ENCODE assay signal across 8 cellular contexts in genomic region chr17:78924481-78925151, GRCh38. TPM values are rescaled to one million over a fixed set of nuclear protein-coding genes. Genes with fewer than 3 reads are reported as not detected.
DNase-seq lines count a peak whose midpoint lies in the region; ATAC-seq and TF ChIP-seq lines count a peak whose summit lies in the region.

No MANE protein-coding gene starts in this region.

- in situ Hi-C loops in GM13977 (cut with MboI; ENCODE audit: low pct_unique_long_range_greater_than_20kb, low sequenced_read_pairs, unreplicated experiment), result no loop called here

- CTCF ChIA-PET in activated CD8-positive, alpha-beta memory T cell treated with anti-CD3 and anti-CD28 coated beads, Interleukin-2, amount 10 ng/mL, durations not matched to agents 7 days and 5 days (lab: Charles Lee), result interaction anchor here (0.8 to 2.2 kb wide), 2 partner anchors 19 to 47 kb away, joined by 3 to 6 read pairs; no protein-coding TSS in a partner anchor

- H3K4me1 ChIP-seq in spleen, result peaks cover 21 to 69% (median 57%) of the 10 kb centered on the region in 6 donors

- 1 to 2% (median 1%) methylated on average over 33 to 64 of the region's 64 CpGs for WGBS in spleen, 5 donors

- no peaks in the 10 kb centered on the region for H3K9me3 Mint-ChIP-seq in activated CD8-positive, alpha-beta memory T cell treated with anti-CD3 and anti-CD28 coated beads, Interleukin-2, amount 10 ng/mL, durations not matched to agents 7 days and 5 days (ENCODE audit: low read depth)
- no peaks in the 10 kb centered on the region for H3K9me3 Mint-ChIP-seq in activated T-helper 17 cell treated with anti-CD3 and anti-CD28 coated beads, Interleukin-2, amount 50 U/mL, for 72 hours

- intact Hi-C loops in spleen (cut with DNase I; ENCODE audit: low total_unique reads), result loop anchor here (10.0 kb wide), 1 partner anchor 50 kb away; no protein-coding TSS in a partner anchor

- H3K4me3 ChIP-seq in iPS-11a (ENCODE audit: low read depth, low read length) (peak overlapping the region; percentile 56), spleen (peak overlapping the region; percentile 56 to 86 (median 70))

- peaks cover 45% of the 10 kb centered on the region for H3K27me3 Mint-ChIP-seq in activated CD8-positive, alpha-beta memory T cell treated with anti-CD3 and anti-CD28 coated beads, Interleukin-2, amount 10 ng/mL, durations not matched to agents 7 days and 5 days
- peaks cover 4% of the 10 kb centered on the region for H3K27me3 Mint-ChIP-seq in activated T-helper 17 cell treated with anti-CD3 and anti-CD28 coated beads, Interleukin-2, amount 50 U/mL, for 72 hours

- DNase-seq in activated CD8-positive, alpha-beta memory T cell treated with anti-CD3 and anti-CD28 coated beads, Interleukin-2, amount 10 ng/mL, durations not matched to agents 7 days and 5 days, result no peak
- DNase-seq in activated CD8-positive, alpha-beta memory T cell treated with anti-CD3 and anti-CD28 coated beads for 24 hours, result no peak
- DNase-seq in spleen (peak; percentile 85), occipital lobe (lab: John Stamatoyannopoulos, UW) (no peak), GM13977 (ENCODE audit: low spot score) (no peak)
- DNase-seq in activated effector memory CD4-positive, alpha-beta T cell treated with anti-CD3 and anti-CD28 coated beads, Interleukin-2, amount 50 U/mL, for 16 hours, result no peak

- H3K9me3 ChIP-seq in spleen, result no peaks in the 10 kb centered on the region

- peak overlapping the region; percentile 59 for H3K4me3 Mint-ChIP-seq in activated CD8-positive, alpha-beta memory T cell treated with anti-CD3 and anti-CD28 coated beads, Interleukin-2, amount 10 ng/mL, durations not matched to agents 7 days and 5 days
- H3K4me3 Mint-ChIP-seq in activated T-helper 17 cell treated with anti-CD3 and anti-CD28 coated beads, Interleukin-2, amount 50 U/mL, for 72 hours, result peak overlapping the region; percentile 55

- TF ChIP-seq CTCF in spleen (IDR thresholded peaks at IDR 0.05 in 8 of 11, conservative IDR thresholded peaks at IDR 0.05 in 3 of 11) (no peak), GM13977 (IDR thresholded peaks at IDR 0.05; ENCODE audit: extremely low read depth, insufficient read depth, missing control alignments) (no peak)

- H3K36me3 ChIP-seq in spleen, result peaks cover 0 to 11% (median 0%) of the 10 kb centered on the region in 6 donors

- peaks cover 18% of the 10 kb centered on the region for H3K4me1 Mint-ChIP-seq in activated CD8-positive, alpha-beta memory T cell treated with anti-CD3 and anti-CD28 coated beads, Interleukin-2, amount 10 ng/mL, durations not matched to agents 7 days and 5 days
- H3K4me1 Mint-ChIP-seq in activated T-helper 17 cell treated with anti-CD3 and anti-CD28 coated beads, Interleukin-2, amount 50 U/mL, for 72 hours, result peaks cover 8% of the 10 kb centered on the region

- H3K27me3 ChIP-seq in spleen (replicated peaks in 1 of 7), result peaks cover 0 to 27% (median 3%) of the 10 kb centered on the region in 7 donors

- H3K27ac ChIP-seq in spleen, result peak overlapping the region; percentile 53 to 97 (median 95)

- no peak for TF ChIP-seq POLR2A in spleen (IDR thresholded peaks at IDR 0.05)

- H3K36me3 Mint-ChIP-seq in activated CD8-positive, alpha-beta memory T cell treated with anti-CD3 and anti-CD28 coated beads, Interleukin-2, amount 10 ng/mL, durations not matched to agents 7 days and 5 days, result no peaks in the 10 kb centered on the region
- H3K36me3 Mint-ChIP-seq in activated T-helper 17 cell treated with anti-CD3 and anti-CD28 coated beads, Interleukin-2, amount 50 U/mL, for 72 hours (ENCODE audit: low read depth), result no peaks in the 10 kb centered on the region

- ATAC-seq in activated CD8-positive, alpha-beta memory T cell treated with anti-CD3 and anti-CD28 coated beads, Interleukin-2, amount 10 ng/mL, durations not matched to agents 7 days and 5 days, result peak; percentile 5
- peak; percentile 20 for ATAC-seq in activated T-helper 17 cell treated with anti-CD3 and anti-CD28 coated beads, Interleukin-2, amount 50 U/mL, for 72 hours (replicated peaks)

- no peak overlapping the region for H3K27ac Mint-ChIP-seq in activated CD8-positive, alpha-beta memory T cell treated with anti-CD3 and anti-CD28 coated beads, Interleukin-2, amount 10 ng/mL, durations not matched to agents 7 days and 5 days
- H3K27ac Mint-ChIP-seq in activated T-helper 17 cell treated with anti-CD3 and anti-CD28 coated beads, Interleukin-2, amount 50 U/mL, for 72 hours, result no peak overlapping the region

RNA-seq across cellular contexts. Expression of gene TIMP2, which starts 0.6 kb away (rescaled TPM):
- total RNA-seq in activated CD8-positive, alpha-beta memory T cell treated with anti-CD3 and anti-CD28 coated beads, Interleukin-2, amount 10 ng/mL, durations not matched to agents 7 days and 5 days, result 1 to 10 TPM; 1.7 to 2.9 TPM
- under 1 TPM; 0.74 to 0.86 TPM for total RNA-seq in activated T-helper 17 cell treated with anti-CD3 and anti-CD28 coated beads, Interleukin-2, amount 50 U/mL, for 72 hours
- total RNA-seq in spleen (100 to 1,000 TPM; 164 to 333 (median 198) TPM), occipital lobe (33.2 TPM)
- 10 to 100 TPM; 16.3 to 42.2 (median 26.9) TPM for polyA plus RNA-seq in spleen

RNA-seq across cellular contexts. Expression of gene CEP295NL, which starts 21.6 kb away (rescaled TPM):
- total RNA-seq in activated CD8-positive, alpha-beta memory T cell treated with anti-CD3 and anti-CD28 coated beads, Interleukin-2, amount 10 ng/mL, durations not matched to agents 7 days and 5 days, result under 1 TPM in 1 of 2 experiments, not detected in 1; 0.29 TPM
- not detected for total RNA-seq in activated T-helper 17 cell treated with anti-CD3 and anti-CD28 coated beads, Interleukin-2, amount 50 U/mL, for 72 hours
- total RNA-seq in spleen (10 to 100 TPM in 3 of 7 donors, 1 to 10 TPM in 4; 5.7 to 19.3 (median 9.9) TPM), occipital lobe (1.4 TPM)
- polyA plus RNA-seq in spleen, result 1 to 10 TPM in 1 of 3 donors, under 1 TPM in 2; 0.03 to 3.0 (median 0.09) TPM

RNA-seq across cellular contexts. Expression of gene LGALS3BP, which starts 55.1 kb away (rescaled TPM):
- total RNA-seq in activated CD8-positive, alpha-beta memory T cell treated with anti-CD3 and anti-CD28 coated beads, Interleukin-2, amount 10 ng/mL, durations not matched to agents 7 days and 5 days, result 100 to 1,000 TPM in 1 of 2 experiments, 10 to 100 TPM in 1; 75.7 to 162 TPM
- 10 to 100 TPM; 44.8 to 48.2 TPM for total RNA-seq in activated T-helper 17 cell treated with anti-CD3 and anti-CD28 coated beads, Interleukin-2, amount 50 U/mL, for 72 hours
- total RNA-seq in spleen (100 to 1,000 TPM in 5 of 7 donors, 10 to 100 TPM in 2; 85.7 to 188 (median 108) TPM), occipital lobe (24.2 TPM)
- 10 to 100 TPM; 33.6 to 58.7 (median 38.3) TPM for polyA plus RNA-seq in spleen
